ENCODE assay signal across 8 cellular contexts in the genomic region with DNA sequence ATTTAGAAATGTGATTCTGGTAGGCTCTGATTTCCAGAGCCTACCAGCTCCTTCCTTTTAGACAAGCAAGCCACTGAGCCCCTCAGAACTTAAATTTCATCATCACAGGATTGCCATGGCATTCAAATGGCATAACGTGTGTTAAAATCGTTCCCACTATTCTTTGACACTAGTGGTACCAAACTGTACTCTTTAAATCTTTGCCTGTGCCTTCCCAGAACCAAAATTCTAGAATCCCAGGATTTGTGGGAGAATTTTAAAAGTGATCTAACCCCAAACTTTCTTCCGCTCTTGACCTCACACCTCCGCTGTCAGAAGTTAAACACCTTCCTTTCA. TPM values are rescaled to one million over a fixed set of nuclear protein-coding genes. Genes with fewer than 3 reads are reported as not detected.
DNase-seq lines count a peak whose midpoint lies in the region; ATAC-seq and TF ChIP-seq lines count a peak whose summit lies in the region.

No MANE protein-coding gene starts in this region.

- H3K27me3 ChIP-seq in GM06990 (replicated peaks; ENCODE audit: control insufficient read depth, insufficient read depth, low read length), result no peaks in the 10 kb centered on the region
- H3K27me3 ChIP-seq in HUES64 (ENCODE audit: insufficient read depth, low read length), result no peaks in the 10 kb centered on the region
- no peaks in the 10 kb centered on the region for H3K27me3 ChIP-seq in colonic mucosa
- H3K27me3 ChIP-seq in neuron (ENCODE audit: insufficient read depth, low read length), result no peaks in the 10 kb centered on the region

- H3K9ac ChIP-seq in HUES64 (ENCODE audit: low read depth, low read length), result no peak overlapping the region; the same call in 1 of the 2 replicates
- peak overlapping the region in 1 of 2 donors; percentile 97 for H3K9ac ChIP-seq in colonic mucosa (ENCODE audit: low read depth in 2 of 2, low read length in 2 of 2)

- H3K9me3 ChIP-seq in HUES64 (ENCODE audit: insufficient read depth, low read depth, low read length), result no peaks in the 10 kb centered on the region
- no peaks in the 10 kb centered on the region for H3K9me3 ChIP-seq in colonic mucosa
- no peaks in the 10 kb centered on the region for H3K9me3 ChIP-seq in neuron (ENCODE audit: low read length)

- TF ChIP-seq CTCF in GM06990 (IDR thresholded peaks at IDR 0.05; ENCODE audit: insufficient read depth, low read length, poor library complexity, severe bottlenecking), result no peak
- no peak for TF ChIP-seq CTCF in colonic mucosa (IDR thresholded peaks at IDR 0.05)

- 61% methylated on average over 4 of the region's 4 CpGs for WGBS in HUES64

- H3K4me1 ChIP-seq in HUES64 (ENCODE audit: insufficient read depth, low read length), result peaks cover 4% of the 10 kb centered on the region; the same call in 1 of the 2 replicates
- peaks cover 7% of the 10 kb centered on the region for H3K4me1 ChIP-seq in colonic mucosa
- H3K4me1 ChIP-seq in neuron (ENCODE audit: insufficient read depth, low read length), result peaks cover 10% of the 10 kb centered on the region

- peak overlapping the region; percentile 87 for H3K4me3 ChIP-seq in GM06990 (replicated peaks; ENCODE audit: low read depth, low read length)
- peak overlapping the region; percentile 93 for H3K4me3 ChIP-seq in HUES64 (ENCODE audit: low read length)
- peak overlapping the region; percentile 75 for H3K4me3 ChIP-seq in colonic mucosa
- peak overlapping the region; percentile 78 for H3K4me3 ChIP-seq in neuron (ENCODE audit: low read length)

- no peak for DNase-seq in GM06990 (ENCODE audit: extremely low read depth, insufficient read length)
- no peak for DNase-seq in colonic mucosa
- no peak for DNase-seq in NCI-H1417 treated with DMSO at 0.1 percent for 48 hours (lab: John Stamatoyannopoulos, UW)
- DNase-seq in stimulated activated CD4-positive, alpha-beta T cell treated with anti-CD3 and anti-CD28 coated beads, Interleukin-2, amount 100 ng/mL, for 48 hours, result no peak
- no peak for DNase-seq in 8988T

- intact Hi-C loops in colonic mucosa (cut with DNase I), result no loop called here

- no peak for ATAC-seq in GM21381 (IDR thresholded peaks at IDR 0.05; ENCODE audit: unreplicated experiment)

- H3K27ac ChIP-seq in HUES64 (ENCODE audit: low read depth, low read length) (peak overlapping the region; percentile 12; the same call in 1 of the 2 replicates), colonic mucosa (peak overlapping the region; percentile 83)

- H3K36me3 ChIP-seq in GM06990 (ENCODE audit: control insufficient read depth, insufficient read depth, low read length) (no peaks in the 10 kb centered on the region; the same call in 1 of the 2 replicates), HUES64 (ENCODE audit: insufficient read depth, low read length) (peaks cover 16% of the 10 kb centered on the region), colonic mucosa (no peaks in the 10 kb centered on the region), neuron (ENCODE audit: insufficient read depth, low read length) (peaks cover 18% of the 10 kb centered on the region)

- H2AFZ ChIP-seq in neuron (ENCODE audit: low read depth, low read length), result peak overlapping the region; percentile 69

RNA-seq across cellular contexts. Expression of gene INTS2, which starts 0.3 kb away (rescaled TPM):
- 9.9 TPM for polyA plus RNA-seq in HUES64 (2013, experiment 1 of 2)
- 11.7 TPM for polyA plus RNA-seq in HUES64 (2013, experiment 2 of 2)
- total RNA-seq in colonic mucosa, result 10 to 100 TPM; 10.9 to 12.2 TPM
